ENCODE assay signal across 10 cellular contexts in the genomic region with DNA sequence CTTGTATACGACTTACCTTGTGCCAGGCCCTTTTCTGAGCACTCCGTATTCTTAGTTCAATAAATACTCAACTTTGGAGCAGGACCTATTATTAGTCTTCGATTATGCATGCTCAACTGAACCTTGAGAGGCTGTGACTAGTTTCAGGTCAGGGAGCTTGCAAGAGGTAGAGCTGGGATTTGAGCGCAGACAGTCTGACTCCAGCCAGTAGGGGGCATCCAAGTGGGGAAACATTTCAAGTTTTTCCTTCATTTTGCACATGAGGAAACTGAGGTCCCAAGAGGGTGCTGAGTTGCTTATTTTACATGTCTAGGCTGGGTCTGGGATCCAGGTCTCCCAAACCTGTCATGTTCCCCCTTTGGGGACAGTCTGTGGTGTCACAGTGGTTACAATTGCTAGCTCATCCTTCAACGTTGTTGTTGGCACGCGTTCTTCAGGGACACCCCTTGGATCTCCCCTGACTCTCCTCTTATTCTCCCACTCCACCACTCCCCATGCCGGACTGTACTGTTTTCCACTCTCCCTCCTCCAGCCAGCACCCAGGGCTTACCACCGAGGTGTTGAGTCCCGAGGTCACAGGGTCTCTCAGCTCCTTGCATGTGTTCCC. TPM values are rescaled to one million over a fixed set of nuclear protein-coding genes. Genes with fewer than 3 reads are reported as not detected.
A peak's percentile ranks its signal among the peaks of the same experiment; 100 is the strongest.
DNase-seq lines count a peak whose midpoint lies in the region; ATAC-seq and TF ChIP-seq lines count a peak whose summit lies in the region.
"Had no signal": no experiment of that assay in that cellular context is flagged by ENCODE, and none has a peak within 500 bp of the region (broad histone marks: within the 10 kb centered on the region; RNA-seq: fewer than 3 reads in every experiment).

No MANE protein-coding gene starts in this region.

- peak; percentile 52 for TF ChIP-seq CTCF in Calu3 (IDR thresholded peaks at IDR 0.05; ENCODE audit: unreplicated experiment)
- no peak for TF ChIP-seq CTCF in activated B cell treated with CpG ODN at 0.5 μM for 24 hours (IDR thresholded peaks at IDR 0.05)
- TF ChIP-seq CTCF in upper lobe of right lung (IDR thresholded peaks at IDR 0.05), result peak; percentile 51

- POLR2A ChIA-PET in activated B cell treated with CpG ODN at 0.5 μM for 24 hours (lab: Charles Lee), result interaction anchor here (1.0 to 4.6 kb wide), 2 partner anchors 25 to 37 kb away, joined by 5 to 48 read pairs; no protein-coding TSS in a partner anchor

- ATAC-seq in activated B cell treated with CpG ODN at 0.5 μM for 24 hours (ENCODE audit: low read depth) (no peak), upper lobe of right lung (no peak), HG02852 (IDR thresholded peaks at IDR 0.05; ENCODE audit: unreplicated experiment) (no peak), GM19351 (IDR thresholded peaks at IDR 0.05; ENCODE audit: unreplicated experiment) (no peak)

- no peaks in the 10 kb centered on the region for H3K27me3 ChIP-seq in HAP-1 (ENCODE audit: low read depth)
- H3K27me3 ChIP-seq in upper lobe of right lung, result no peaks in the 10 kb centered on the region
- H3K27me3 ChIP-seq: SJSA1 had no signal

- H3K9me3 Mint-ChIP-seq in Calu3 (ENCODE audit: low read depth, unreplicated experiment), result no peaks in the 10 kb centered on the region
- H3K9me3 Mint-ChIP-seq in activated B cell treated with CpG ODN at 0.5 μM for 24 hours, result no peaks in the 10 kb centered on the region

- peaks cover 20% of the 10 kb centered on the region for H3K4me1 ChIP-seq in HAP-1
- H3K4me1 ChIP-seq in upper lobe of right lung, result no peaks in the 10 kb centered on the region
- H3K4me1 ChIP-seq: SJSA1 had no signal

- BruUV-seq in Calu3 (replicated peaks; lab: Mats Ljungman, UMichigan), result no TSS peak

- H3K4me3 Mint-ChIP-seq in Calu3 (ENCODE audit: low read depth, unreplicated experiment) (no peak overlapping the region), activated B cell treated with CpG ODN at 0.5 μM for 24 hours (peak overlapping the region; percentile 32)

- intact Hi-C loops in Calu3 (cut with micrococcal nuclease; ENCODE audit: unreplicated experiment) (loop anchor here (10.0 kb wide), 1 partner anchor 562 kb away; no protein-coding TSS in a partner anchor), activated B cell treated with CpG ODN at 0.5 μM for 24 hours (cut with micrococcal nuclease) (loop anchor here (5.0 to 10.0 kb wide), 4 partner anchors 36 to 1538 kb away; a partner anchor contains a TSS), upper lobe of right lung (cut with DNase I) (no loop called here)

- H3K27ac ChIP-seq in upper lobe of right lung, result no peak overlapping the region
- H3K27ac ChIP-seq: SJSA1 had no signal

- peaks cover 14% of the 10 kb centered on the region for H3K27me3 Mint-ChIP-seq in Calu3 (ENCODE audit: unreplicated experiment)
- no peaks in the 10 kb centered on the region for H3K27me3 Mint-ChIP-seq in activated B cell treated with CpG ODN at 0.5 μM for 24 hours

- CTCF ChIA-PET in Calu3 (lab: Charles Lee), result interaction anchor here (0.6 to 1.0 kb wide), 2 partner anchors 76 to 275 kb away, joined by 5 to 6 read pairs; a partner anchor contains a TSS
- CTCF ChIA-PET in activated B cell treated with CpG ODN at 0.5 μM for 24 hours (lab: Charles Lee), result interaction anchor here (1.0 to 2.0 kb wide), 7 partner anchors 9 to 561 kb away, joined by 3 to 10 read pairs (median 4); no protein-coding TSS in a partner anchor

- H3K36me3 Mint-ChIP-seq in Calu3 (ENCODE audit: insufficient read depth, unreplicated experiment) (peaks cover 25% of the 10 kb centered on the region), activated B cell treated with CpG ODN at 0.5 μM for 24 hours (ENCODE audit: low read depth) (peaks cover 2% of the 10 kb centered on the region)
- H3K36me3 Mint-ChIP-seq: naive B cell had no signal

- H3K9me3 ChIP-seq in HAP-1 (no peaks in the 10 kb centered on the region), upper lobe of right lung (no peaks in the 10 kb centered on the region)
- H3K9me3 ChIP-seq: SJSA1 had no signal

- in situ Hi-C loops in HAP-1 (cut with MboI; ENCODE audit: low sequenced_read_pairs), result no loop called here

- H3K27ac Mint-ChIP-seq in Calu3 (ENCODE audit: unreplicated experiment) (no peak overlapping the region), activated B cell treated with CpG ODN at 0.5 μM for 24 hours (no peak overlapping the region)

- H3K4me3 ChIP-seq in HAP-1 (no peak overlapping the region), upper lobe of right lung (no peak overlapping the region)
- H3K4me3 ChIP-seq: SJSA1 had no signal

- H3K4me1 Mint-ChIP-seq in Calu3 (ENCODE audit: low read depth, unreplicated experiment) (peaks cover 24% of the 10 kb centered on the region), activated B cell treated with CpG ODN at 0.5 μM for 24 hours (peaks cover 26% of the 10 kb centered on the region)

- peak; percentile 44 for DNase-seq in Calu3
- DNase-seq in HAP-1 (ENCODE audit: low spot score in 2 of 2), result peak; percentile 58 to 74
- DNase-seq in activated B cell treated with CpG ODN at 0.5 μM for 24 hours, result no peak
- peak; percentile 17 for DNase-seq in germinal center (ENCODE audit: low spot score)
- DNase-seq in upper lobe of right lung, result no peak
- DNase-seq in SW480 (ENCODE audit: low spot score), result no peak
- DNase-seq: naive B cell had no signal

- no peaks in the 10 kb centered on the region for H3K36me3 ChIP-seq in HAP-1 (replicated peaks)
- no peaks in the 10 kb centered on the region for H3K36me3 ChIP-seq in upper lobe of right lung
- H3K36me3 ChIP-seq: SJSA1 had no signal

RNA-seq across cellular contexts. Expression of a gene that starts 6.7 kb away (rescaled TPM):
- 22.3 and 24.3 TPM in 2 replicates for total RNA-seq in Calu3 (2022)
- 11.8 and 13.8 TPM in 2 replicates for total RNA-seq in activated B cell treated with CpG ODN at 0.5 μM for 24 hours
- total RNA-seq in upper lobe of right lung, result 16.4 TPM

RNA-seq across cellular contexts. Expression of a gene that starts 7.2 kb away (rescaled TPM):
- 1.9 and 2.7 TPM in 2 replicates for total RNA-seq in Calu3 (2022)
- 0.82 and 1.6 TPM in 2 replicates for total RNA-seq in activated B cell treated with CpG ODN at 0.5 μM for 24 hours
- 3.5 TPM for total RNA-seq in upper lobe of right lung

RNA-seq across cellular contexts. Expression of a gene that starts 21.1 kb away (rescaled TPM):
- total RNA-seq in Calu3 (2022) (222 and 273 TPM in 2 replicates), activated B cell treated with CpG ODN at 0.5 μM for 24 hours (97.2 and 111 TPM in 2 replicates), upper lobe of right lung (90.9 TPM)

RNA-seq across cellular contexts. Expression of a gene that starts 30.3 kb away (rescaled TPM):
- total RNA-seq in Calu3 (2022) (13.9 and 16.6 TPM in 2 replicates), activated B cell treated with CpG ODN at 0.5 μM for 24 hours (1.2 and 1.5 TPM in 2 replicates), upper lobe of right lung (7.1 TPM)

RNA-seq across cellular contexts. Expression of a gene that starts 40.3 kb away (rescaled TPM):
- total RNA-seq in Calu3 (2022) (not detected in 2 replicates), activated B cell treated with CpG ODN at 0.5 μM for 24 hours (2.6 and 3.0 TPM in 2 replicates), upper lobe of right lung (1.4 TPM)
- total RNA-seq: SJSA1 had no signal

Comparison
In these comparisons a context has a peak if more than half of its experiments do, and no peak if none do; other contexts are left out.
1. DNase-seq: peak in Calu3 (single experiment), HAP-1 (2 of 2) and germinal center (single experiment); none in activated B cell treated with CpG ODN at 0.5 μM for 24 hours (single experiment), upper lobe of right lung (single experiment) and SW480 (single experiment).